9 cellular contexts compared by ENCODE assay signal in the genomic region with DNA sequence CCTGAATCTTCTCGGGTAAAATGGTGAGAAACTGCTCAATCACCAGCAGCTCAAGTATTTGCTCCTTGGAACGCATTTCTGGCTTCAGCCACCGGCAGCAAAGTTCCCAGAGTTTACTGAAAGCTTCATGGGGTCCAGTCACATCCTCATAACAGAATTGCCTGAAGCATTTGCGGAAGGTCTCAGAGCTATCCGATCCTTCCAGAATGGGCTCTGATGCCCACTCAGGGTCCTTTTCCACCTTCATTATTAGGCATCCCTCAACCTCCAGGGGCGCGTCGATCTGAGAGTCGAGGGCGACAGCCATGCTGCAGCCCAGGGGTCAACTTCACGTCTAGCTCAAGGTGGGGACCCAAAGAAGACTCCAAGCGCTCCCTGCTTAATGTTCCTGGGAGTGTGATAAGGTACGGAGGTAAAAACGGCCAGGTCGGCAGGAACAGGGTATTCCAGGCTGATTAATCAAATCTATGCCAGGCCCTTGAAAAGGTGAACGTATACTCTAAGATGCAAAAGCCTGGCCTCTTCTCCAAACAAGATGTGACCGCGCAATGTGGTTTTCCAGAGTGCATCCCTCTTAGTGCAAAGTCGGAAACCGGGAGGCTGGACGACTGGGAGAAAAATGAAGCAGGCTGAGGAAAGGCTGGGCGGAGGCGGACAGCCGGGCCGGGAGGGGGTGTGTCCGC. TPM values are rescaled to one million over a fixed set of nuclear protein-coding genes. Genes with fewer than 3 reads are reported as not detected.
DNase-seq lines count a peak whose midpoint lies in the region; ATAC-seq and TF ChIP-seq lines count a peak whose summit lies in the region.
"Had no signal": no experiment of that assay in that cellular context is flagged by ENCODE, and none has a peak within 500 bp of the region (broad histone marks: within the 10 kb centered on the region; RNA-seq: fewer than 3 reads in every experiment).

No MANE protein-coding gene starts in this region.

- H3K9me3 ChIP-seq in colonic mucosa = no peaks in the 10 kb centered on the region
- H3K9me3 ChIP-seq in mononuclear cell (ENCODE audit: low read depth, low read length) = no peaks in the 10 kb centered on the region
- no peaks in the 10 kb centered on the region for H3K9me3 ChIP-seq in aorta (ENCODE audit: control insufficient read depth, low read length)

- H3K9ac ChIP-seq in colonic mucosa (ENCODE audit: low read depth in 2 of 2, low read length in 2 of 2) = peak overlapping the region; percentile 89

- intact Hi-C loops in colonic mucosa (cut with DNase I) = no loop called here
- intact Hi-C loops in aorta (cut with DNase I) = no loop called here

- DNase-seq in NCI-H82 (lab: John Stamatoyannopoulos, UW) = peak; percentile 56
- DNase-seq in NCI-H82 treated with DMSO at 0.1 percent for 48 hours (lab: John Stamatoyannopoulos, UW; ENCODE audit: unreplicated experiment) = no peak
- peak; percentile 24 for DNase-seq in colonic mucosa
- peak in 1 of 2 donors; percentile 44 for DNase-seq in aorta

- ATAC-seq in HG02759 (IDR thresholded peaks at IDR 0.05; ENCODE audit: unreplicated experiment) (peak; percentile 11), aorta (ENCODE audit: low FRiP score) (no peak), GM21737 (IDR thresholded peaks at IDR 0.05; ENCODE audit: unreplicated experiment) (no peak)

- WGBS in aorta, 2 donors = 0 to 1% methylated on average over 26 of the region's 26 CpGs

- no peak for TF ChIP-seq CTCF in colonic mucosa (IDR thresholded peaks at IDR 0.05)

- H3K36me3 ChIP-seq in colonic mucosa = no peaks in the 10 kb centered on the region
- peaks cover under 1 to 6% of the 10 kb centered on the region in 2 donors for H3K36me3 ChIP-seq in aorta (ENCODE audit: control insufficient read depth in 1 of 2, insufficient read depth in 2 of 2, low read length in 1 of 2)

- H3K4me1 ChIP-seq in colonic mucosa = peaks cover 9% of the 10 kb centered on the region
- H3K4me1 ChIP-seq in mononuclear cell (ENCODE audit: insufficient read depth, low read length) = peaks cover 32% of the 10 kb centered on the region
- peaks cover 0 to 2% of the 10 kb centered on the region in 2 donors for H3K4me1 ChIP-seq in aorta (ENCODE audit: control insufficient read depth in 1 of 2, insufficient read depth in 2 of 2, low read length in 2 of 2)

- H3K4me3 ChIP-seq in colonic mucosa (peak overlapping the region; percentile 80), mononuclear cell (ENCODE audit: low read length) (peak overlapping the region; percentile 76), aorta (ENCODE audit: low read length in 2 of 2) (peak overlapping the region; percentile 15 to 52)

- peak overlapping the region; percentile 98 for H3K27ac ChIP-seq in colonic mucosa
- peak overlapping the region in 1 of 2 donors; percentile 2 for H3K27ac ChIP-seq in aorta (ENCODE audit: low read depth in 1 of 2, low read length in 2 of 2)

- H3K27me3 ChIP-seq in colonic mucosa (no peaks in the 10 kb centered on the region), mononuclear cell (ENCODE audit: insufficient read depth, low read length) (no peaks in the 10 kb centered on the region), aorta (ENCODE audit: control insufficient read depth in 1 of 2, insufficient read depth in 2 of 2, low read length in 1 of 2) (no peaks in the 10 kb centered on the region)

TF ChIP-seq in PFSK-1, 5 proteins besides CTCF, POLR2A, EP300 and RAD21:
- TF ChIP-seq, protein P1, sequence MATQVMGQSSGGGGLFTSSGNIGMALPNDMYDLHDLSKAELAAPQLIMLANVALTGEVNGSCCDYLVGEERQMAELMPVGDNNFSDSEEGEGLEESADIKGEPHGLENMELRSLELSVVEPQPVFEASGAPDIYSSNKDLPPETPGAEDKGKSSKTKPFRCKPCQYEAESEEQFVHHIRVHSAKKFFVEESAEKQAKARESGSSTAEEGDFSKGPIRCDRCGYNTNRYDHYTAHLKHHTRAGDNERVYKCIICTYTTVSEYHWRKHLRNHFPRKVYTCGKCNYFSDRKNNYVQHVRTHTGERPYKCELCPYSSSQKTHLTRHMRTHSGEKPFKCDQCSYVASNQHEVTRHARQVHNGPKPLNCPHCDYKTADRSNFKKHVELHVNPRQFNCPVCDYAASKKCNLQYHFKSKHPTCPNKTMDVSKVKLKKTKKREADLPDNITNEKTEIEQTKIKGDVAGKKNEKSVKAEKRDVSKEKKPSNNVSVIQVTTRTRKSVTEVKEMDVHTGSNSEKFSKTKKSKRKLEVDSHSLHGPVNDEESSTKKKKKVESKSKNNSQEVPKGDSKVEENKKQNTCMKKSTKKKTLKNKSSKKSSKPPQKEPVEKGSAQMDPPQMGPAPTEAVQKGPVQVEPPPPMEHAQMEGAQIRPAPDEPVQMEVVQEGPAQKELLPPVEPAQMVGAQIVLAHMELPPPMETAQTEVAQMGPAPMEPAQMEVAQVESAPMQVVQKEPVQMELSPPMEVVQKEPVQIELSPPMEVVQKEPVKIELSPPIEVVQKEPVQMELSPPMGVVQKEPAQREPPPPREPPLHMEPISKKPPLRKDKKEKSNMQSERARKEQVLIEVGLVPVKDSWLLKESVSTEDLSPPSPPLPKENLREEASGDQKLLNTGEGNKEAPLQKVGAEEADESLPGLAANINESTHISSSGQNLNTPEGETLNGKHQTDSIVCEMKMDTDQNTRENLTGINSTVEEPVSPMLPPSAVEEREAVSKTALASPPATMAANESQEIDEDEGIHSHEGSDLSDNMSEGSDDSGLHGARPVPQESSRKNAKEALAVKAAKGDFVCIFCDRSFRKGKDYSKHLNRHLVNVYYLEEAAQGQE (IDR thresholded peaks at IDR 0.05; ENCODE audit: insufficient read depth in 1 of 2, low read depth in 2 of 2, low read length in 2 of 2) = no peak
- TF ChIP-seq SIN3A (IDR thresholded peaks at IDR 0.05; ENCODE audit: borderline replicate concordance, insufficient read depth, low read length) = peak; percentile 54; the same call in 1 of the 2 replicates
- peak; percentile 55 for TF ChIP-seq TAF1 (IDR thresholded peaks at IDR 0.05; ENCODE audit: borderline replicate concordance, insufficient read depth, low read length)

RNA-seq across cellular contexts. Expression of gene ZKSCAN2, which starts 0.7 kb away (rescaled TPM):
- 2.8 TPM for polyA plus RNA-seq in PFSK-1 (2012; ENCODE audit: insufficient read length, low read depth)
- total RNA-seq in colonic mucosa = 1 to 10 TPM; 2.0 to 3.3 TPM
- 6.0 TPM for total RNA-seq in mononuclear cell
- total RNA-seq in aorta = 1 to 10 TPM; 4.9 to 5.1 TPM
- polyA plus RNA-seq in aorta = 1 to 10 TPM in 1 of 2 donors, under 1 TPM in 1; 0.88 to 1.0 TPM

RNA-seq across cellular contexts. Expression of gene AQP8, which starts 40.2 kb away (rescaled TPM):
- polyA plus RNA-seq in PFSK-1 (2012; ENCODE audit: insufficient read length, low read depth) = not detected
- 100 to 1,000 TPM in 1 of 2 donors, 10 to 100 TPM in 1; 37.1 to 104 TPM for total RNA-seq in colonic mucosa
- total RNA-seq in mononuclear cell = 0.21 TPM
- total RNA-seq in aorta = not detected
- polyA plus RNA-seq in aorta = 1 to 10 TPM in 1 of 2 donors, under 1 TPM in 1; 0.46 to 3.8 TPM
- total RNA-seq: glomerular endothelial cell had no signal

Comparison
In these comparisons a context has a peak if more than half of its experiments do, and no peak if none do; other contexts are left out.
1. RNA of gene AQP8, which starts 40.2 kb away (total RNA-seq): 37.1 to 104 TPM in colonic mucosa; 0.21 TPM in mononuclear cell (single experiment) and not detected in aorta; every median in the first group is over 10 times any median in the second.
2. Peak in every context shown above with its lines, with median percentiles within 50 percentile points of each other: H3K4me3 ChIP-seq.